ENCODE assay signal across 13 cellular contexts in the genomic region with DNA sequence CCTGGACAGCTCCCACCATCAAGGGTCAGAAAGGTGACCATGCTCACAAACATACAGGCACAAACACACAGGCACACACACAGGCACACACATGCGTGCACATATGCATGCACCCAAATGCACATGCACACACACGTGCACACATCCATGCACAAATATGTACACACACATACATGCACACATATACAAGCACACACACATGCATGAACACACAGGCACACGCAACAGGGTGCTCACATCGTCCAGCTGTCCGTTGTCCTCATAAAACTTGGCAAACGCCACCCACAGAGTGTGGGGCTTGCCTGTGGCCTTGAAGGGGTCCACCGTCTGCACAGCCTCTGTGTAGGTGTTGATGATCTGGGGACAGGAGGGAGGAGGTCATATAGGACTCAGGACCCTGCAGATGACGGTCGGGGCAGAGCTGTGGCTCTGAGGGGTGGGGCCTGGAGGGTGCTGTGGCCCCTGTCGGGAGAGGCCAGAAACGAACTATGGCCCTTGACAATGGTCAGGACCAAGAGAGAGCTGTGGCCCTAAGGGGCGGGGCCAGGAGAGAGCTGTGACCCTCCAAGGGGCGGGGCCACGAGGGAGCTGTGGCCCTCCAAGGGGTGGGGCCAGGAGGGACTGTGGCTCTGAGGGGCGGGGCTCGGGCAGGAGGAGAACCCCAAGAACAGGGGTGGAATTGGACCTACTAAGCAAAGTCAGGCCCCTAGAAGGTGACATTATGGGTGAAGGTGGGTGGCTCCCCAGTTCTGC.
A peak's percentile ranks its signal among the peaks of the same experiment; 100 is the strongest.
DNase-seq lines count a peak whose midpoint lies in the region; ATAC-seq and TF ChIP-seq lines count a peak whose summit lies in the region.
"Had no signal": no experiment of that assay in that cellular context is flagged by ENCODE, and none has a peak within 500 bp of the region (broad histone marks: within the 10 kb centered on the region; RNA-seq: fewer than 3 reads in every experiment).

No MANE protein-coding gene starts in this region.

- H3K36me3 ChIP-seq in HEK293 (ENCODE audit: control insufficient read depth in 2 of 2, insufficient read depth in 1 of 2, low read length in 2 of 2): peaks cover 0 to 89% of the 10 kb centered on the region in 2 experiments; a peak in 2 of 3 replicates
- H3K36me3 ChIP-seq: ovary had no signal

- CTCF ChIA-PET in HEK293 (lab: Yijun Ruan, JAX): interaction anchor here (0.6 to 1.7 kb wide), 2 partner anchors 22 to 54 kb away, joined by 3 to 7 read pairs; no protein-coding TSS in a partner anchor

- no peak overlapping the region for H3K4me3 Mint-ChIP-seq in central memory CD8-positive, alpha-beta T cell
- H3K4me3 Mint-ChIP-seq: activated naive CD4-positive, alpha-beta T cell treated with anti-CD3 and anti-CD28 coated beads for 36 hours; CD14-positive monocyte; effector memory CD8-positive, alpha-beta T cell; mesothelial cell of epicardium had no signal

- no peaks in the 10 kb centered on the region for H3K27me3 Mint-ChIP-seq in central memory CD8-positive, alpha-beta T cell
- H3K27me3 Mint-ChIP-seq: effector memory CD8-positive, alpha-beta T cell had no signal

- H3K36me3 Mint-ChIP-seq in central memory CD8-positive, alpha-beta T cell (ENCODE audit: insufficient read depth): peaks cover 53% of the 10 kb centered on the region

- no peak for ATAC-seq in central memory CD8-positive, alpha-beta T cell (replicated peaks; ENCODE audit: extremely low read depth, poor library complexity, severe bottlenecking)
- no peak for ATAC-seq in GM19351 (IDR thresholded peaks at IDR 0.05; ENCODE audit: unreplicated experiment)
- ATAC-seq: effector memory CD8-positive, alpha-beta T cell had no signal

- H3K27ac ChIP-seq in HEK293 (ENCODE audit: extremely low read depth, low read depth, low read length): no peak overlapping the region
- H3K27ac ChIP-seq: breast epithelium, HL-60, ovary, tibial artery had no signal

- no peaks in the 10 kb centered on the region for H3K9me3 ChIP-seq in HEK293 (ENCODE audit: control insufficient read depth, insufficient read depth, low read depth, low read length)
- H3K9me3 ChIP-seq: breast epithelium, ovary, tibial artery had no signal

- no peaks in the 10 kb centered on the region; the same call in 1 of the 2 replicates for H3K4me1 ChIP-seq in HEK293 (ENCODE audit: control insufficient read depth, insufficient read depth, low read length)

- no peak overlapping the region for H3K4me3 ChIP-seq in HEK293 (ENCODE audit: low read depth, low read length)
- H3K4me3 ChIP-seq: breast epithelium, ovary, tibial artery had no signal

- no peaks in the 10 kb centered on the region for H3K9me3 Mint-ChIP-seq in central memory CD8-positive, alpha-beta T cell
- H3K9me3 Mint-ChIP-seq: activated naive CD4-positive, alpha-beta T cell treated with anti-CD3 and anti-CD28 coated beads for 36 hours; effector memory CD8-positive, alpha-beta T cell; mesothelial cell of epicardium had no signal

- peak overlapping the region; percentile 49 for H3K27ac Mint-ChIP-seq in central memory CD8-positive, alpha-beta T cell (ENCODE audit: low read depth)
- H3K27ac Mint-ChIP-seq: activated naive CD4-positive, alpha-beta T cell treated with anti-CD3 and anti-CD28 coated beads for 36 hours; CD14-positive monocyte; effector memory CD8-positive, alpha-beta T cell; mesothelial cell of epicardium had no signal

- POLR2A ChIA-PET in HEK293 (lab: Yijun Ruan, JAX): interaction anchor here (0.9 to 1.8 kb wide), 2 partner anchors 14 to 17 kb away, joined by 4 to 6 read pairs; a partner anchor contains a TSS

- no peak for DNase-seq in central memory CD8-positive, alpha-beta T cell (ENCODE audit: low spot score in 2 of 2)
- DNase-seq in NCI-H510A (lab: John Stamatoyannopoulos, UW): no peak
- DNase-seq: activated naive CD4-positive, alpha-beta T cell treated with anti-CD3 and anti-CD28 coated beads for 36 hours; effector memory CD8-positive, alpha-beta T cell; NCI-H2029 treated with DMSO at 0.1 percent for 48 hours; ovary; tibial artery had no signal

- no peak for TF ChIP-seq CTCF in HEK293 (tag by site-specific recombination; IDR thresholded peaks at IDR 0.05)

- peaks cover 14% of the 10 kb centered on the region for H3K4me1 Mint-ChIP-seq in central memory CD8-positive, alpha-beta T cell

TF ChIP-seq in HEK293, 187 proteins besides CTCF, POLR2A, EP300 and RAD21 (continues in another document):
- TF ChIP-seq ZNF23 (tag by site-specific recombination; IDR thresholded peaks at IDR 0.05; ENCODE audit: borderline replicate concordance) (no peak), ZNF677 (tag by site-specific recombination; IDR thresholded peaks at IDR 0.05) (no peak), ZNF514 (tag by site-specific recombination; IDR thresholded peaks at IDR 0.05) (no peak), SCRT2 (tag by site-specific recombination; IDR thresholded peaks at IDR 0.05) (peak; percentile 52; the same call in 1 of the 2 replicates), MYNN (tag by site-specific recombination; IDR thresholded peaks at IDR 0.05; ENCODE audit: borderline replicate concordance) (no peak), ZNF394 (tag by site-specific recombination; IDR thresholded peaks at IDR 0.05; ENCODE audit: borderline replicate concordance) (no peak), ZNF785 (tag by site-specific recombination; IDR thresholded peaks at IDR 0.05) (no peak), KLF9 (tag by site-specific recombination; IDR thresholded peaks at IDR 0.05; ENCODE audit: low read depth) (0 out of 2 replicates have a peak, but pooled peaks have one; percentile 15), ZBTB8A (tag by site-specific recombination; IDR thresholded peaks at IDR 0.05) (peak; percentile 67; the same call in 1 of the 2 replicates), OVOL3 (tag by site-specific recombination; IDR thresholded peaks at IDR 0.05) (no peak), ZNF223 (tag by site-specific recombination; IDR thresholded peaks at IDR 0.05) (no peak), SP2 (tag by site-specific recombination; IDR thresholded peaks at IDR 0.05) (peak; percentile 54), ZNF274 (IDR thresholded peaks at IDR 0.05; ENCODE audit: low read length) (no peak), ZNF274 (tag by site-specific recombination; IDR thresholded peaks at IDR 0.05; ENCODE audit: borderline replicate concordance) (no peak), SETDB1 (IDR thresholded peaks at IDR 0.05; ENCODE audit: insufficient read length, low read length) (no peak), ZNF624 (tag by site-specific recombination; IDR thresholded peaks at IDR 0.05) (no peak)
- TF ChIP-seq, protein P1, sequence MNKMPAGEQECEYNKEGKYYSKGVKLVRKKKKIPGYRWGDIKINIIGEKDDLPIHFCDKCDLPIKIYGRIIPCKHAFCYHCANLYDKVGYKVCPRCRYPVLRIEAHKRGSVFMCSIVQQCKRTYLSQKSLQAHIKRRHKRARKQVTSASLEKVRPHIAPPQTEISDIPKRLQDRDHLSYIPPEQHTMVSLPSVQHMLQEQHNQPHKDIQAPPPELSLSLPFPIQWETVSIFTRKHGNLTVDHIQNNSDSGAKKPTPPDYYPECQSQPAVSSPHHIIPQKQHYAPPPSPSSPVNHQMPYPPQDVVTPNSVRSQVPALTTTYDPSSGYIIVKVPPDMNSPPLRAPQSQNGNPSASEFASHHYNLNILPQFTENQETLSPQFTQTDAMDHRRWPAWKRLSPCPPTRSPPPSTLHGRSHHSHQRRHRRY (tag by site-specific recombination; IDR thresholded peaks at IDR 0.05): no peak
- TF ChIP-seq, protein P2, sequence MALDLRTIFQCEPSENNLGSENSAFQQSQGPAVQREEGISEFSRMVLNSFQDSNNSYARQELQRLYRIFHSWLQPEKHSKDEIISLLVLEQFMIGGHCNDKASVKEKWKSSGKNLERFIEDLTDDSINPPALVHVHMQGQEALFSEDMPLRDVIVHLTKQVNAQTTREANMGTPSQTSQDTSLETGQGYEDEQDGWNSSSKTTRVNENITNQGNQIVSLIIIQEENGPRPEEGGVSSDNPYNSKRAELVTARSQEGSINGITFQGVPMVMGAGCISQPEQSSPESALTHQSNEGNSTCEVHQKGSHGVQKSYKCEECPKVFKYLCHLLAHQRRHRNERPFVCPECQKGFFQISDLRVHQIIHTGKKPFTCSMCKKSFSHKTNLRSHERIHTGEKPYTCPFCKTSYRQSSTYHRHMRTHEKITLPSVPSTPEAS (tag by site-specific recombination; IDR thresholded peaks at IDR 0.05): peak; percentile 62; the same call in 1 of the 2 replicates
- TF ChIP-seq, protein P3, sequence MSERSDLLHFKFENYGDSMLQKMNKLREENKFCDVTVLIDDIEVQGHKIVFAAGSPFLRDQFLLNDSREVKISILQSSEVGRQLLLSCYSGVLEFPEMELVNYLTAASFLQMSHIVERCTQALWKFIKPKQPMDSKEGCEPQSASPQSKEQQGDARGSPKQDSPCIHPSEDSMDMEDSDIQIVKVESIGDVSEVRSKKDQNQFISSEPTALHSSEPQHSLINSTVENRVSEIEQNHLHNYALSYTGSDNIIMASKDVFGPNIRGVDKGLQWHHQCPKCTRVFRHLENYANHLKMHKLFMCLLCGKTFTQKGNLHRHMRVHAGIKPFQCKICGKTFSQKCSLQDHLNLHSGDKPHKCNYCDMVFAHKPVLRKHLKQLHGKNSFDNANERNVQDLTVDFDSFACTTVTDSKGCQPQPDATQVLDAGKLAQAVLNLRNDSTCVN (tag by site-specific recombination; optimal IDR thresholded peaks at IDR 0.05): peak; percentile 23
- TF ChIP-seq, protein P4, sequence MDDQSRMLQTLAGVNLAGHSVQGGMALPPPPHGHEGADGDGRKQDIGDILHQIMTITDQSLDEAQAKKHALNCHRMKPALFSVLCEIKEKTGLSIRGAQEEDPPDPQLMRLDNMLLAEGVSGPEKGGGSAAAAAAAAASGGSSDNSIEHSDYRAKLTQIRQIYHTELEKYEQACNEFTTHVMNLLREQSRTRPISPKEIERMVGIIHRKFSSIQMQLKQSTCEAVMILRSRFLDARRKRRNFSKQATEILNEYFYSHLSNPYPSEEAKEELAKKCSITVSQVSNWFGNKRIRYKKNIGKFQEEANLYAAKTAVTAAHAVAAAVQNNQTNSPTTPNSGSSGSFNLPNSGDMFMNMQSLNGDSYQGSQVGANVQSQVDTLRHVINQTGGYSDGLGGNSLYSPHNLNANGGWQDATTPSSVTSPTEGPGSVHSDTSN (CRISPR knock-in tag; IDR thresholded peaks at IDR 0.05): no peak
